Comparison of ENCODE assay signal across 15 cellular contexts in genomic region chr12:110557300-110557699, GRCh38.
"Had no signal": no experiment of that assay in that cellular context is flagged by ENCODE, and none has a peak within 500 bp of the region (broad histone marks: within the 10 kb centered on the region; RNA-seq: fewer than 3 reads in every experiment).

No MANE protein-coding gene starts in this region.

- H3K27me3 ChIP-seq: breast epithelium, left lung, tibial nerve, uterus had no signal

- DNase-seq: activated naive CD4-positive, alpha-beta T cell treated with anti-CD3 and anti-CD28 coated beads for 36 hours; activated naive CD8-positive, alpha-beta T cell treated with anti-CD3 and anti-CD28 coated beads, Interleukin-2, amount 50 U/mL, for 24 hours; activated T-cell treated with anti-CD3 and anti-CD28 coated beads for 4 hours; aorta; islet precursor cell; left lung; stimulated activated CD4-positive, alpha-beta T cell treated with anti-CD3 and anti-CD28 coated beads, Interleukin-12 subunit alpha, Interleukin-12 subunit beta, amount 100 ng/mL, for 4 hours; stimulated activated CD4-positive, alpha-beta T cell treated with anti-CD3 and anti-CD28 coated beads, Interleukin-2, amount 100 ng/mL, for 24 hours; substantia nigra; SW 1271; uterus had no signal

- H3K27ac ChIP-seq: breast epithelium, epithelial cell of prostate, left lung, tibial nerve, uterus had no signal

- H3K36me3 ChIP-seq: breast epithelium, left lung, tibial nerve, uterus had no signal

- H3K9me3 ChIP-seq: breast epithelium, left lung, tibial nerve, uterus had no signal

- H3K27ac Mint-ChIP-seq: activated naive CD4-positive, alpha-beta T cell treated with anti-CD3 and anti-CD28 coated beads for 36 hours had no signal

- H3K27me3 Mint-ChIP-seq: activated naive CD8-positive, alpha-beta T cell treated with anti-CD3 and anti-CD28 coated beads, Interleukin-2, amount 50 U/mL, for 24 hours had no signal

- ATAC-seq: activated CD4-positive, CD25-positive, alpha-beta regulatory T cell treated with anti-CD3 and anti-CD28 coated beads, Interleukin-2, amount 50 U/mL, for 24 hours; activated naive CD8-positive, alpha-beta T cell treated with anti-CD3 and anti-CD28 coated beads, Interleukin-2, amount 50 U/mL, for 24 hours had no signal

- H3K4me3 ChIP-seq: breast epithelium, left lung, tibial nerve, uterus had no signal

- H3K4me3 Mint-ChIP-seq: activated naive CD4-positive, alpha-beta T cell treated with anti-CD3 and anti-CD28 coated beads for 36 hours; activated naive CD8-positive, alpha-beta T cell treated with anti-CD3 and anti-CD28 coated beads, Interleukin-2, amount 50 U/mL, for 24 hours had no signal
